In genomic region chr2:30678410-30679137, GRCh38 we compare ENCODE assay signal across 9 cellular contexts.
"Had no signal": no experiment of that assay in that cellular context is flagged by ENCODE, and none has a peak within 500 bp of the region (broad histone marks: within the 10 kb centered on the region; RNA-seq: fewer than 3 reads in every experiment).

No MANE protein-coding gene starts in this region.

- ATAC-seq: activated naive CD8-positive, alpha-beta T cell treated with anti-CD3 and anti-CD28 coated beads, Interleukin-2, amount 50 U/mL, for 24 hours; stimulated activated naive CD8-positive, alpha-beta T cell treated with anti-CD3 and anti-CD28 coated beads, Interleukin-15, amount 100 ng/mL, for 72 hours had no signal

- H3K36me3 ChIP-seq: ovary had no signal

- H3K9me3 ChIP-seq: ovary had no signal

- DNase-seq: activated CD4-positive, alpha-beta T cell treated with anti-CD3 and anti-CD28 coated beads, Interleukin-2, amount 50 U/mL, for 1 hour; activated naive CD8-positive, alpha-beta T cell treated with anti-CD3 and anti-CD28 coated beads, Interleukin-2, amount 50 U/mL, for 24 hours; activated T-cell treated with anti-CD3 and anti-CD28 coated beads, Interleukin-2, amount 50 U/mL, for 72 hours; hippocampal formation; ovary; stimulated activated CD4-positive, alpha-beta T cell treated with anti-CD3 and anti-CD28 coated beads, Interleukin-15, amount 100 ng/mL, for 24 hours; stimulated activated CD4-positive, alpha-beta T cell treated with anti-CD3 and anti-CD28 coated beads, Interleukin-4, amount 100 ng/mL, for 24 hours; stimulated activated naive CD8-positive, alpha-beta T cell treated with anti-CD3 and anti-CD28 coated beads, Interleukin-15, amount 100 ng/mL, for 72 hours had no signal

- H3K27me3 ChIP-seq: ovary had no signal

- H3K4me3 ChIP-seq: coronary artery, ovary had no signal

- H3K27ac ChIP-seq: coronary artery, ovary had no signal
